23 cellular contexts compared by ENCODE assay signal in genomic region chr12:78455991-78456390, GRCh38.
"Had no signal": no experiment of that assay in that cellular context is flagged by ENCODE, and none has a peak within 500 bp of the region (broad histone marks: within the 10 kb centered on the region; RNA-seq: fewer than 3 reads in every experiment).

No MANE protein-coding gene starts in this region.

- H3K4me3 Mint-ChIP-seq: mesothelial cell of epicardium; naive B cell; natural killer cell; stimulated activated memory B cell treated with anti-CD40 and anti-IgM and Interleukin-4, amounts not matched to agents 10 μg/mL and 1 μg/mL and 100 μg/mL, for 72 hours; stimulated activated naive CD8-positive, alpha-beta T cell treated with anti-CD3 and anti-CD28 coated beads, Interleukin-15, amount 100 ng/mL, for 72 hours; type B pancreatic cell had no signal

- H3K27ac Mint-ChIP-seq: mesothelial cell of epicardium; naive B cell; natural killer cell; progenitor cell of endocrine pancreas; stimulated activated memory B cell treated with anti-CD40 and anti-IgM and Interleukin-4, amounts not matched to agents 10 μg/mL and 1 μg/mL and 100 μg/mL, for 72 hours; stimulated activated naive CD8-positive, alpha-beta T cell treated with anti-CD3 and anti-CD28 coated beads, Interleukin-15, amount 100 ng/mL, for 72 hours; type B pancreatic cell had no signal

- DNase-seq: islet precursor cell; left ventricle myocardium inferior; mesendoderm; naive B cell; natural killer cell; ovary; right lobe of liver; stimulated activated CD4-positive, alpha-beta T cell treated with anti-CD3 and anti-CD28 coated beads, Interleukin-1b, Interleukin-23, amount 100 ng/mL, for 48 hours; stimulated activated CD4-positive, alpha-beta T cell treated with anti-CD3 and anti-CD28 coated beads, Interleukin-2, amount 100 ng/mL, for 48 hours; stimulated activated CD4-positive, alpha-beta T cell treated with anti-CD3 and anti-CD28 coated beads, Interleukin-4, amount 100 ng/mL, for 4 hours; stimulated activated CD8-positive, alpha-beta memory T cell treated with anti-CD3 and anti-CD28 coated beads, Interleukin-4, amount 100 ng/mL, for 48 hours; stimulated activated naive CD4-positive, alpha-beta T cell treated with Interleukin-2 at 50 U/mL for 16 hours; stimulated activated naive CD8-positive, alpha-beta T cell treated with anti-CD3 and anti-CD28 coated beads, Interleukin-15, amount 100 ng/mL, for 72 hours; substantia nigra; uterus had no signal

- H3K4me3 ChIP-seq: left ventricle myocardium inferior, lung, ovary, right atrium auricular region, right lobe of liver, smooth muscle cell, tibial nerve, uterus had no signal

- H3K9me3 ChIP-seq: left ventricle myocardium inferior, ovary, right lobe of liver, tibial nerve, uterus had no signal

- H3K36me3 Mint-ChIP-seq: mesothelial cell of epicardium; natural killer cell; stimulated activated memory B cell treated with anti-CD40 and anti-IgM and Interleukin-4, amounts not matched to agents 10 μg/mL and 1 μg/mL and 100 μg/mL, for 72 hours; type B pancreatic cell had no signal

- ATAC-seq: natural killer cell; right lobe of liver; stimulated activated memory B cell treated with anti-CD40 and anti-IgM and Interleukin-4, amounts not matched to agents 10 μg/mL and 1 μg/mL and 100 μg/mL, for 72 hours; stimulated activated naive CD8-positive, alpha-beta T cell treated with anti-CD3 and anti-CD28 coated beads, Interleukin-15, amount 100 ng/mL, for 72 hours had no signal

- H3K4me1 ChIP-seq: left ventricle myocardium inferior, right atrium auricular region, right lobe of liver, tibial nerve, uterus had no signal

- H3K27me3 ChIP-seq: ovary, right atrium auricular region, right lobe of liver, tibial nerve, uterus had no signal

- H3K36me3 ChIP-seq: left ventricle myocardium inferior, ovary, right atrium auricular region, right lobe of liver, tibial nerve, uterus had no signal

- H3K9me3 Mint-ChIP-seq: mesothelial cell of epicardium; stimulated activated memory B cell treated with anti-CD40 and anti-IgM and Interleukin-4, amounts not matched to agents 10 μg/mL and 1 μg/mL and 100 μg/mL, for 72 hours had no signal

- H3K27ac ChIP-seq: left ventricle myocardium inferior, ovary, right atrium auricular region, right lobe of liver, tibial nerve, uterus had no signal

- H3K4me1 Mint-ChIP-seq: natural killer cell; stimulated activated naive CD8-positive, alpha-beta T cell treated with anti-CD3 and anti-CD28 coated beads, Interleukin-15, amount 100 ng/mL, for 72 hours had no signal

- H3K27me3 Mint-ChIP-seq: naive B cell; progenitor cell of endocrine pancreas; stimulated activated memory B cell treated with anti-CD40 and anti-IgM and Interleukin-4, amounts not matched to agents 10 μg/mL and 1 μg/mL and 100 μg/mL, for 72 hours; stimulated activated naive CD8-positive, alpha-beta T cell treated with anti-CD3 and anti-CD28 coated beads, Interleukin-15, amount 100 ng/mL, for 72 hours had no signal

- H3K4me2 ChIP-seq: smooth muscle cell had no signal
